ENCODE assay signal across 26 cellular contexts in the genomic region with DNA sequence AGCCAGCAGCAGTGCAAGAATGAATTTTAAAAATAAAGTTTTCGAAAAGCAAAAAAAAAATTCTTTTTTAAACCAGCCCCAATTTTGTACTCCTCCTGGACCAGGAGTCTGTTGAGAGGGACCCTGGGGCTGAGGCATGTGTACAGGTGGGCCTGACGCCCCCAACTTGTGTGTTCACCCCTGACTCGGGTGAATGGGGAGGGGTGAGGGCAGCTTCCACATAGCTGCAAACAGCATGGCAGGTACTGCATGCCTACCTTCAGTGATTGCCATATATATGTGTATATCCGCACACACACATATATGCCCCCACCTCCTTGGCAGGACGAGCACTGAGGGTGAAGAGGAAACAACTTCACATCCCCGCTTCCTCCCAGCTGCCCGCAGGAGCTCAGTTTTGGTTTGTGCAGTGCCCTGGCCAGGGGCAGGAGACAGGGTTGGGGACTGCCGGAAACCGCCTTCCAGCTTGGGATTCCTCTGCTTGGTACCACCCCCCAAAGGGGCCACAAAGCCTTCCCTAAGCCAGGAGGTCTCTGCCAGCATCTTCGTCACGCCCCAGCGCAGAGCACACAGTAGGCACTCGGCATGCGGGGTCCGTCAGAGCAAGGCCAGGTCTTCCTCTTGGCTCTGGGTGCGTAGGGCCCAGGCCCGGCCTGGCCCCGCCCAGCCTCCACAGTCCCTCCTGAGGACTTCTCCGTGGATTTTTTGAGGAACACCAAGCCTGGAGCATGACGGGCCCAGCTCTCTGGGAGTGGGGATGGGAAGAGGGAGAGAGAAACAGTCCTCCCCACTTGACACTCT.
DNase-seq lines count a peak whose midpoint lies in the region; ATAC-seq, FAIRE-seq and TF ChIP-seq lines count a peak whose summit lies in the region.
"Had no signal": no experiment of that assay in that cellular context is flagged by ENCODE, and none has a peak within 500 bp of the region (broad histone marks: within the 10 kb centered on the region; RNA-seq: fewer than 3 reads in every experiment).

No MANE protein-coding gene starts in this region.

- H3K79me2 ChIP-seq in K562 (ENCODE audit: control insufficient read depth, insufficient read depth, low read length) (no peaks in the 10 kb centered on the region), PC-3 (ENCODE audit: low read length) (no peaks in the 10 kb centered on the region)

- H3K4me2 ChIP-seq in K562 (ENCODE audit: insufficient read depth, low read length) = no peak overlapping the region
- H3K4me2 ChIP-seq in PC-3 (ENCODE audit: low read length) = no peak overlapping the region
- H3K4me2 ChIP-seq: A549, SK-N-SH had no signal

- no peak for TF ChIP-seq RAD21 in K562 (CRISPR knock-in tag; conservative IDR thresholded peaks at IDR 0.05 in 1 of 2, IDR thresholded peaks at IDR 0.05 in 1 of 2)

- no peaks in the 10 kb centered on the region for H3K9me1 ChIP-seq in K562 (ENCODE audit: control insufficient read depth, insufficient read depth, low read length)

- POLR2A ChIA-PET in K562 (lab: Yijun Ruan, JAX) = interaction anchor here (0.6 kb wide), 1 partner anchor 260 kb away, joined by 3 read pairs; no protein-coding TSS in a partner anchor
- POLR2A ChIA-PET in PC-3 (lab: Charles Lee; ENCODE audit: unreplicated experiment) = no interaction called here

- H3K27ac ChIP-seq in K562 (ENCODE audit: extremely low read depth, low read depth, low read length) = no peak overlapping the region
- H3K27ac ChIP-seq in neutrophil = peak overlapping the region; percentile 54
- H3K27ac ChIP-seq in PC-3 (ENCODE audit: low read length) = no peak overlapping the region
- H3K27ac ChIP-seq: A549, prostate gland, transverse colon, WERI-Rb-1 had no signal

- H3K9me3 ChIP-seq in K562 (replicated peaks; ENCODE audit: control insufficient read depth, insufficient read depth, low read depth, low read length) = no peaks in the 10 kb centered on the region
- no peaks in the 10 kb centered on the region for H3K9me3 ChIP-seq in neutrophil
- H3K9me3 ChIP-seq in PC-3 (ENCODE audit: low read length) = no peaks in the 10 kb centered on the region
- H3K9me3 ChIP-seq: A549, HAP-1, MG63, prostate gland, SK-N-SH, transverse colon had no signal

- CTCF ChIA-PET in K562 (lab: Yijun Ruan, JAX; ENCODE audit: low intra/inter-chr PET ratio) = no interaction called here
- CTCF ChIA-PET in PC-3 (lab: Charles Lee) = no interaction called here

- H3K36me3 ChIP-seq in K562 (ENCODE audit: control insufficient read depth, insufficient read depth, low read length) = peaks cover 76% of the 10 kb centered on the region; the same call in 2 of the 3 replicates
- H3K36me3 ChIP-seq in neutrophil = peaks cover 100% of the 10 kb centered on the region
- peaks cover 17% of the 10 kb centered on the region for H3K36me3 ChIP-seq in PC-3 (ENCODE audit: low read depth, low read length)
- H3K36me3 ChIP-seq: MG63 had no signal

- peaks cover 0 to 43% of the 10 kb centered on the region in 2 experiments; a peak in 3 of 5 replicates for H3K4me1 ChIP-seq in K562 (replicated peaks in 1 of 2; ENCODE audit: control insufficient read depth in 2 of 2, insufficient read depth in 2 of 2, low read length in 2 of 2)
- H3K4me1 ChIP-seq in neutrophil (ENCODE audit: control insufficient read depth in 1 of 2, insufficient read depth in 1 of 2, low read depth in 1 of 2, low read length in 1 of 2) = peaks cover 1 to 18% of the 10 kb centered on the region in 2 experiments
- peaks cover 2% of the 10 kb centered on the region for H3K4me1 ChIP-seq in PC-3 (ENCODE audit: insufficient read depth, low read length)
- H3K4me1 ChIP-seq: A549, HAP-1, prostate gland, transverse colon had no signal

- no peak for FAIRE-seq in K562 (lab: Jason Lieb, UNC)
- FAIRE-seq: A549, colon had no signal

- TF ChIP-seq CTCF in K562 (IDR thresholded peaks at IDR 0.05 in 2 of 3, conservative IDR thresholded peaks at IDR 0.05 in 1 of 3; ENCODE audit: insufficient read depth in 2 of 3, low read depth in 1 of 3, low read length in 3 of 3) = no peak
- TF ChIP-seq CTCF in neutrophil (IDR thresholded peaks at IDR 0.05) = no peak
- TF ChIP-seq CTCF in PC-3 (conservative IDR thresholded peaks at IDR 0.05; ENCODE audit: low read depth, low read length) = no peak

- H3K4me1 Mint-ChIP-seq in activated T-cell treated with anti-CD3 and anti-CD28 coated beads, Interleukin-2, amount 50 U/mL, for 24 hours (ENCODE audit: low read depth) = no peaks in the 10 kb centered on the region
- H3K4me1 Mint-ChIP-seq: activated naive CD4-positive, alpha-beta T cell treated with anti-CD3 and anti-CD28 coated beads, Interleukin-2, amount 50 U/mL, for 24 hours had no signal

- no peaks in the 10 kb centered on the region for H3K27me3 Mint-ChIP-seq in activated T-cell treated with anti-CD3 and anti-CD28 coated beads, Interleukin-2, amount 50 U/mL, for 24 hours
- H3K27me3 Mint-ChIP-seq: activated naive CD4-positive, alpha-beta T cell treated with anti-CD3 and anti-CD28 coated beads, Interleukin-2, amount 50 U/mL, for 24 hours had no signal

- H3K4me3 ChIP-seq in K562 = no peak overlapping the region
- no peak overlapping the region for H3K4me3 ChIP-seq in neutrophil (ENCODE audit: low read depth in 1 of 2, low read length in 1 of 2)
- no peak overlapping the region for H3K4me3 ChIP-seq in PC-3 (ENCODE audit: low read length)
- H3K4me3 ChIP-seq: A549, HAP-1, MG63, prostate gland, transverse colon had no signal

- intact Hi-C loops in K562 (cut with micrococcal nuclease) (no loop called here), PC-3 (cut with micrococcal nuclease) (no loop called here)

- no peaks in the 10 kb centered on the region for H3K9me3 Mint-ChIP-seq in activated T-cell treated with anti-CD3 and anti-CD28 coated beads, Interleukin-2, amount 50 U/mL, for 24 hours
- H3K9me3 Mint-ChIP-seq: activated naive CD4-positive, alpha-beta T cell treated with anti-CD3 and anti-CD28 coated beads, Interleukin-2, amount 50 U/mL, for 24 hours had no signal

- H3K27ac Mint-ChIP-seq in activated T-cell treated with anti-CD3 and anti-CD28 coated beads, Interleukin-2, amount 50 U/mL, for 24 hours = peak overlapping the region; percentile 67
- H3K27ac Mint-ChIP-seq: activated naive CD4-positive, alpha-beta T cell treated with anti-CD3 and anti-CD28 coated beads, Interleukin-2, amount 50 U/mL, for 24 hours had no signal

- DNase-seq in activated T-cell treated with anti-CD3 and anti-CD28 coated beads, Interleukin-2, amount 50 U/mL, for 24 hours = no peak
- DNase-seq in activated T-cell treated with anti-CD3 and anti-CD28 coated beads for 4 hours = no peak
- DNase-seq in GDM1 (lab: John Stamatoyannopoulos, UW) = peak; percentile 57
- no peak for DNase-seq in K562 (ENCODE audit: extremely low read depth in 1 of 4, low spot score in 3 of 4)
- DNase-seq in stimulated activated CD4-positive, alpha-beta T cell treated with anti-CD3 and anti-CD28 coated beads, Interleukin-4, amount 100 ng/mL, for 1 hour = no peak
- no peak for DNase-seq in PC-3
- DNase-seq: activated CD4-positive, alpha-beta T cell treated with anti-CD3 and anti-CD28 coated beads, Interleukin-2, amount 50 U/mL, for 1 hour; AML-193; amygdala; effector CD8-positive, alpha-beta T cell; kidney glomerular epithelial cell; MG63; NCI-H2029 treated with DMSO at 0.1 percent for 48 hours; NCI-H226; NCI-H748 treated with DMSO at 0.1 percent for 48 hours; SK-N-SH; stimulated activated CD8-positive, alpha-beta memory T cell treated with anti-CD3 and anti-CD28 coated beads, Interleukin-4, amount 100 ng/mL, for 48 hours; transverse colon; WERI-Rb-1 had no signal

- no peak overlapping the region for H3K4me3 Mint-ChIP-seq in activated T-cell treated with anti-CD3 and anti-CD28 coated beads, Interleukin-2, amount 50 U/mL, for 24 hours
- H3K4me3 Mint-ChIP-seq: activated naive CD4-positive, alpha-beta T cell treated with anti-CD3 and anti-CD28 coated beads, Interleukin-2, amount 50 U/mL, for 24 hours had no signal

- H3K36me3 Mint-ChIP-seq in activated T-cell treated with anti-CD3 and anti-CD28 coated beads, Interleukin-2, amount 50 U/mL, for 24 hours (ENCODE audit: low read depth) = peaks cover 65% of the 10 kb centered on the region

- ATAC-seq in K562 (no peak), HG02885 (IDR thresholded peaks at IDR 0.05; ENCODE audit: poor library complexity, unreplicated experiment) (no peak), PC-3 (no peak)
- ATAC-seq: A549 had no signal

- no peak overlapping the region for H2AFZ ChIP-seq in K562 (ENCODE audit: low read depth, low read length)
- no peak overlapping the region for H2AFZ ChIP-seq in PC-3 (ENCODE audit: low read length)

- H3K9ac ChIP-seq in K562 (ENCODE audit: insufficient read depth in 1 of 2, low read depth in 2 of 2, low read length in 2 of 2) = 0 out of 4 replicates have a peak overlapping the region, but pooled peaks of 1 of the 2 experiments have one; percentile 4
- H3K9ac ChIP-seq in PC-3 (ENCODE audit: low read length) = no peak overlapping the region
- H3K9ac ChIP-seq: SK-N-SH had no signal

- no peaks in the 10 kb centered on the region for H3F3A ChIP-seq in PC-3 (ENCODE audit: low read length, unreplicated experiment)

- no peaks in the 10 kb centered on the region for H3K9me2 ChIP-seq in PC-3 (replicated peaks; ENCODE audit: low read length)
- H3K9me2 ChIP-seq: SK-N-SH had no signal

- no peaks in the 10 kb centered on the region; the same call in 1 of the 2 replicates for H4K20me1 ChIP-seq in K562 (replicated peaks; ENCODE audit: control insufficient read depth, insufficient read depth, low read length)
- no peaks in the 10 kb centered on the region for H4K20me1 ChIP-seq in PC-3 (ENCODE audit: low read length)

- BruUV-seq in K562 (replicated peaks; lab: Mats Ljungman, UMichigan) (no TSS peak), PC-3 (replicated peaks; lab: Mats Ljungman, UMichigan) (no TSS peak)

- in situ Hi-C loops in K562 (cut with MboI) = no loop called here

- H3K27me3 ChIP-seq in K562 (ENCODE audit: control insufficient read depth in 2 of 2, insufficient read depth in 2 of 2, low read length in 2 of 2) (no peaks in the 10 kb centered on the region), neutrophil (no peaks in the 10 kb centered on the region), PC-3 (ENCODE audit: low read length) (no peaks in the 10 kb centered on the region)
- H3K27me3 ChIP-seq: MG63, transverse colon had no signal

- WGBS in K562 (ENCODE audit: insufficient coverage, low coverage, missing lambda C conversion rate) = 89% methylated on average over 19 of the region's 20 CpGs

- TF ChIP-seq POLR2A in K562 (conservative IDR thresholded peaks at IDR 0.05) = no peak

- TF ChIP-seq EP300 in K562 (IDR thresholded peaks at IDR 0.05; ENCODE audit: low read length) = no peak

TF ChIP-seq in K562, 482 proteins besides CTCF, POLR2A, EP300 and RAD21 (continues in another document):
- TF ChIP-seq JUN (IDR thresholded peaks at IDR 0.05; ENCODE audit: borderline replicate concordance, low read depth, low read length) (no peak), JUN (CRISPR knock-in tag; IDR thresholded peaks at IDR 0.05; ENCODE audit: borderline replicate concordance) (no peak), RBM15 (IDR thresholded peaks at IDR 0.05; ENCODE audit: insufficient read depth, low read length) (no peak), HDAC2 (IDR thresholded peaks at IDR 0.05) (no peak), CAMTA2 (CRISPR knock-in tag; conservative IDR thresholded peaks at IDR 0.05) (no peak)
